Comparison of ENCODE assay signal across 31 cellular contexts in the genomic region with DNA sequence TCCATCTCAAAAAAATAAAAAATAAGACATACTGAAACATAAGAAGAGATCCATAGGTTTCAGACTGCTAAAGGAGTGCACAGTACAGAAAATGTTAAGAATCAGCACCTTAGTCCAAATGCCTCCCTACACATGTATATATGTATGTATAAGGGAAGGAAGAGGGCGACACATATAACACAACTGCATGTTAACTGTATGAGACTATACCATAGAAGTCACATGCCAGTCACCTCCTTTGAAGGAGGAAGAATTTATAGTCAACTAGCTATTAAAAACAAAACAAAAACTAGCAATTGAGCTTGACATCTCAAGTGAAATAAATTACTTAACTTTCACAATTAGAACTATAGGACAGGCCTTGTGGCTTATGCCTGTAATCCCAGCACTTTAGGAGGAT. TPM values are rescaled to one million over a fixed set of nuclear protein-coding genes. Genes with fewer than 3 reads are reported as not detected.
"Had no signal": no experiment of that assay in that cellular context is flagged by ENCODE, and none has a peak within 500 bp of the region (broad histone marks: within the 10 kb centered on the region; RNA-seq: fewer than 3 reads in every experiment).

No MANE protein-coding gene starts in this region.

- H3K4me3 ChIP-seq: ascending aorta, body of pancreas, MG63 had no signal

- H3K36me3 Mint-ChIP-seq: activated naive CD4-positive, alpha-beta T cell treated with anti-CD3 and anti-CD28 coated beads, Interleukin-2, amount 50 U/mL, for 72 hours; T-cell had no signal

- FAIRE-seq: bronchial epithelial cell, RCC 7860 had no signal

- H3K27me3 ChIP-seq: ascending aorta, body of pancreas, MG63 had no signal

- DNase-seq: activated CD4-positive, alpha-beta T cell treated with anti-CD3 and anti-CD28 coated beads for 4 hours; activated CD4-positive, alpha-beta T cell treated with anti-CD3 and anti-CD28 coated beads, Interleukin-2, amount 50 U/mL, for 4 hours; activated CD8-positive, alpha-beta memory T cell treated with anti-CD3 and anti-CD28 coated beads, Interleukin-2, amount 50 U/mL, for 48 hours; activated CD8-positive, alpha-beta T cell treated with anti-CD3 and anti-CD28 coated beads, Interleukin-2, amount 10 ng/mL, durations not matched to agents 7 days and 5 days; activated effector memory CD4-positive, alpha-beta T cell treated with anti-CD3 and anti-CD28 coated beads, Interleukin-2, amount 50 U/mL, for 16 hours; activated naive CD4-positive, alpha-beta T cell treated with Interleukin-2 at 50 U/mL for 16 hours; activated naive CD8-positive, alpha-beta T cell treated with anti-CD3 and anti-CD28 coated beads, Interleukin-2, amount 50 U/mL, for 24 hours; activated T-cell treated with anti-CD3 and anti-CD28 coated beads, Interleukin-2, amount 50 U/mL, for 24 hours; amniotic stem cell; body of pancreas; KG1; MG63; MV-4-11; NCI-H1092 treated with DMSO at 0.1 percent for 48 hours; NCI-H1417 treated with DMSO at 0.1 percent for 48 hours; NCI-H1694; NCI-H2029; NCI-H2107; NCI-H2171 treated with DMSO at 0.1 percent for 48 hours; NCI-H226; NCI-H526; NCI-H774; OCI-M1; SHP77 treated with DMSO at 0.1 percent for 48 hours; T-cell had no signal

- H3K9me3 Mint-ChIP-seq: activated naive CD4-positive, alpha-beta T cell treated with anti-CD3 and anti-CD28 coated beads, Interleukin-2, amount 50 U/mL, for 72 hours; activated naive CD8-positive, alpha-beta T cell treated with anti-CD3 and anti-CD28 coated beads, Interleukin-2, amount 50 U/mL, for 24 hours; activated T-cell treated with anti-CD3 and anti-CD28 coated beads, Interleukin-2, amount 50 U/mL, for 24 hours; central memory CD8-positive, alpha-beta T cell; T-cell had no signal

- ATAC-seq: activated CD8-positive, alpha-beta T cell treated with anti-CD3 and anti-CD28 coated beads, Interleukin-2, amount 10 ng/mL, durations not matched to agents 7 days and 5 days; activated naive CD8-positive, alpha-beta T cell treated with anti-CD3 and anti-CD28 coated beads, Interleukin-2, amount 50 U/mL, for 24 hours; body of pancreas; T-cell had no signal

- H3K4me1 Mint-ChIP-seq: central memory CD8-positive, alpha-beta T cell had no signal

- H3K4me1 ChIP-seq: ascending aorta had no signal

- H3K27ac Mint-ChIP-seq: activated CD8-positive, alpha-beta T cell treated with anti-CD3 and anti-CD28 coated beads, Interleukin-2, amount 10 ng/mL, durations not matched to agents 7 days and 5 days; activated naive CD4-positive, alpha-beta T cell treated with anti-CD3 and anti-CD28 coated beads, Interleukin-2, amount 50 U/mL, for 72 hours; activated naive CD8-positive, alpha-beta T cell treated with anti-CD3 and anti-CD28 coated beads, Interleukin-2, amount 50 U/mL, for 24 hours; activated T-cell treated with anti-CD3 and anti-CD28 coated beads, Interleukin-2, amount 50 U/mL, for 24 hours had no signal

- H3K36me3 ChIP-seq: ascending aorta had no signal

- H3K4me3 Mint-ChIP-seq: activated CD8-positive, alpha-beta T cell treated with anti-CD3 and anti-CD28 coated beads, Interleukin-2, amount 10 ng/mL, durations not matched to agents 7 days and 5 days; activated naive CD8-positive, alpha-beta T cell treated with anti-CD3 and anti-CD28 coated beads, Interleukin-2, amount 50 U/mL, for 24 hours; activated T-cell treated with anti-CD3 and anti-CD28 coated beads, Interleukin-2, amount 50 U/mL, for 24 hours; central memory CD8-positive, alpha-beta T cell; T-cell had no signal

- H3K27ac ChIP-seq: ascending aorta, body of pancreas, VCaP had no signal

- H3K9me3 ChIP-seq: ascending aorta, body of pancreas, MG63 had no signal

RNA-seq across cellular contexts. Expression of a gene that starts 50.4 kb away (rescaled TPM):
- total RNA-seq: ascending aorta had no signal
